Comparison of ENCODE assay signal across 1 cellular context in the genomic region with DNA sequence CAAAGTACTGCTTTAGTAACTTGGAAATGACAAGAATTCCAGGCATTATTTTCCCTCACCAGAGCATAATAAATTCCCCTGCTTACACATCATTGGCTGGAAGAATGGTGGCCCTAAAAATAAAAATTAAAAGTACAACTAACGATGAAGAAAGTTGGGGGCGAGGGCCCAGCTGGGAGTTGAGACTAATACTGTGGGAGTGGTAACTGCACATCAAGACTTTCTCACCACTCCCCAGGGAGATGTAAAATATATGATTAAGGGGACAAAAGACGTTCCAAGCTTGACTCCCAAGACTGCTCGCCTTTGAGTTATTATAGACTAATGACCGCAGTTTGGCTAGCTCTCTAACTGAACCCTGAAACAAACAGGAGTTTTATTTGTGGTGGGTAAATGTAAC.
TF ChIP-seq lines count a peak whose summit lies in the region.

No MANE protein-coding gene starts in this region.

TF ChIP-seq in H1, 55 proteins besides CTCF, POLR2A, EP300 and RAD21 (continued from another document):
- TF ChIP-seq, protein P1, sequence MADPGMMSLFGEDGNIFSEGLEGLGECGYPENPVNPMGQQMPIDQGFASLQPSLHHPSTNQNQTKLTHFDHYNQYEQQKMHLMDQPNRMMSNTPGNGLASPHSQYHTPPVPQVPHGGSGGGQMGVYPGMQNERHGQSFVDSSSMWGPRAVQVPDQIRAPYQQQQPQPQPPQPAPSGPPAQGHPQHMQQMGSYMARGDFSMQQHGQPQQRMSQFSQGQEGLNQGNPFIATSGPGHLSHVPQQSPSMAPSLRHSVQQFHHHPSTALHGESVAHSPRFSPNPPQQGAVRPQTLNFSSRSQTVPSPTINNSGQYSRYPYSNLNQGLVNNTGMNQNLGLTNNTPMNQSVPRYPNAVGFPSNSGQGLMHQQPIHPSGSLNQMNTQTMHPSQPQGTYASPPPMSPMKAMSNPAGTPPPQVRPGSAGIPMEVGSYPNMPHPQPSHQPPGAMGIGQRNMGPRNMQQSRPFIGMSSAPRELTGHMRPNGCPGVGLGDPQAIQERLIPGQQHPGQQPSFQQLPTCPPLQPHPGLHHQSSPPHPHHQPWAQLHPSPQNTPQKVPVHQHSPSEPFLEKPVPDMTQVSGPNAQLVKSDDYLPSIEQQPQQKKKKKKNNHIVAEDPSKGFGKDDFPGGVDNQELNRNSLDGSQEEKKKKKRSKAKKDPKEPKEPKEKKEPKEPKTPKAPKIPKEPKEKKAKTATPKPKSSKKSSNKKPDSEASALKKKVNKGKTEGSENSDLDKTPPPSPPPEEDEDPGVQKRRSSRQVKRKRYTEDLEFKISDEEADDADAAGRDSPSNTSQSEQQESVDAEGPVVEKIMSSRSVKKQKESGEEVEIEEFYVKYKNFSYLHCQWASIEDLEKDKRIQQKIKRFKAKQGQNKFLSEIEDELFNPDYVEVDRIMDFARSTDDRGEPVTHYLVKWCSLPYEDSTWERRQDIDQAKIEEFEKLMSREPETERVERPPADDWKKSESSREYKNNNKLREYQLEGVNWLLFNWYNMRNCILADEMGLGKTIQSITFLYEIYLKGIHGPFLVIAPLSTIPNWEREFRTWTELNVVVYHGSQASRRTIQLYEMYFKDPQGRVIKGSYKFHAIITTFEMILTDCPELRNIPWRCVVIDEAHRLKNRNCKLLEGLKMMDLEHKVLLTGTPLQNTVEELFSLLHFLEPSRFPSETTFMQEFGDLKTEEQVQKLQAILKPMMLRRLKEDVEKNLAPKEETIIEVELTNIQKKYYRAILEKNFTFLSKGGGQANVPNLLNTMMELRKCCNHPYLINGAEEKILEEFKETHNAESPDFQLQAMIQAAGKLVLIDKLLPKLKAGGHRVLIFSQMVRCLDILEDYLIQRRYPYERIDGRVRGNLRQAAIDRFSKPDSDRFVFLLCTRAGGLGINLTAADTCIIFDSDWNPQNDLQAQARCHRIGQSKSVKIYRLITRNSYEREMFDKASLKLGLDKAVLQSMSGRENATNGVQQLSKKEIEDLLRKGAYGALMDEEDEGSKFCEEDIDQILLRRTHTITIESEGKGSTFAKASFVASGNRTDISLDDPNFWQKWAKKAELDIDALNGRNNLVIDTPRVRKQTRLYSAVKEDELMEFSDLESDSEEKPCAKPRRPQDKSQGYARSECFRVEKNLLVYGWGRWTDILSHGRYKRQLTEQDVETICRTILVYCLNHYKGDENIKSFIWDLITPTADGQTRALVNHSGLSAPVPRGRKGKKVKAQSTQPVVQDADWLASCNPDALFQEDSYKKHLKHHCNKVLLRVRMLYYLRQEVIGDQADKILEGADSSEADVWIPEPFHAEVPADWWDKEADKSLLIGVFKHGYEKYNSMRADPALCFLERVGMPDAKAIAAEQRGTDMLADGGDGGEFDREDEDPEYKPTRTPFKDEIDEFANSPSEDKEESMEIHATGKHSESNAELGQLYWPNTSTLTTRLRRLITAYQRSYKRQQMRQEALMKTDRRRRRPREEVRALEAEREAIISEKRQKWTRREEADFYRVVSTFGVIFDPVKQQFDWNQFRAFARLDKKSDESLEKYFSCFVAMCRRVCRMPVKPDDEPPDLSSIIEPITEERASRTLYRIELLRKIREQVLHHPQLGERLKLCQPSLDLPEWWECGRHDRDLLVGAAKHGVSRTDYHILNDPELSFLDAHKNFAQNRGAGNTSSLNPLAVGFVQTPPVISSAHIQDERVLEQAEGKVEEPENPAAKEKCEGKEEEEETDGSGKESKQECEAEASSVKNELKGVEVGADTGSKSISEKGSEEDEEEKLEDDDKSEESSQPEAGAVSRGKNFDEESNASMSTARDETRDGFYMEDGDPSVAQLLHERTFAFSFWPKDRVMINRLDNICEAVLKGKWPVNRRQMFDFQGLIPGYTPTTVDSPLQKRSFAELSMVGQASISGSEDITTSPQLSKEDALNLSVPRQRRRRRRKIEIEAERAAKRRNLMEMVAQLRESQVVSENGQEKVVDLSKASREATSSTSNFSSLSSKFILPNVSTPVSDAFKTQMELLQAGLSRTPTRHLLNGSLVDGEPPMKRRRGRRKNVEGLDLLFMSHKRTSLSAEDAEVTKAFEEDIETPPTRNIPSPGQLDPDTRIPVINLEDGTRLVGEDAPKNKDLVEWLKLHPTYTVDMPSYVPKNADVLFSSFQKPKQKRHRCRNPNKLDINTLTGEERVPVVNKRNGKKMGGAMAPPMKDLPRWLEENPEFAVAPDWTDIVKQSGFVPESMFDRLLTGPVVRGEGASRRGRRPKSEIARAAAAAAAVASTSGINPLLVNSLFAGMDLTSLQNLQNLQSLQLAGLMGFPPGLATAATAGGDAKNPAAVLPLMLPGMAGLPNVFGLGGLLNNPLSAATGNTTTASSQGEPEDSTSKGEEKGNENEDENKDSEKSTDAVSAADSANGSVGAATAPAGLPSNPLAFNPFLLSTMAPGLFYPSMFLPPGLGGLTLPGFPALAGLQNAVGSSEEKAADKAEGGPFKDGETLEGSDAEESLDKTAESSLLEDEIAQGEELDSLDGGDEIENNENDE (IDR thresholded peaks at IDR 0.05; ENCODE audit: insufficient replicate concordance, low read length), result no peak
- TF ChIP-seq KDM4A (IDR thresholded peaks at IDR 0.05; ENCODE audit: low read depth, low read length, severe bottlenecking) (no peak), FOSL1 (IDR thresholded peaks at IDR 0.05; ENCODE audit: insufficient read depth, low read depth, low read length) (no peak), PHF8 (conservative IDR thresholded peaks at IDR 0.05; ENCODE audit: low read depth, low read length) (no peak), TAF1 (IDR thresholded peaks at IDR 0.05; ENCODE audit: low read depth, low read length) (no peak), JUN (IDR thresholded peaks at IDR 0.05; ENCODE audit: low read depth, low read length) (no peak), NANOG (IDR thresholded peaks at IDR 0.05; ENCODE audit: insufficient read depth, low read depth, low read length, poor library complexity, severe bottlenecking) (no peak), POU5F1 (IDR thresholded peaks at IDR 0.05; ENCODE audit: low read depth, low read length) (no peak)
- TF ChIP-seq, protein P2, sequence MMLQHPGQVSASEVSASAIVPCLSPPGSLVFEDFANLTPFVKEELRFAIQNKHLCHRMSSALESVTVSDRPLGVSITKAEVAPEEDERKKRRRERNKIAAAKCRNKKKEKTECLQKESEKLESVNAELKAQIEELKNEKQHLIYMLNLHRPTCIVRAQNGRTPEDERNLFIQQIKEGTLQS (IDR thresholded peaks at IDR 0.05; ENCODE audit: insufficient read depth, low read depth, low read length), result no peak
